8 cellular contexts compared by ENCODE assay signal in genomic region chr22:46758867-46759290, GRCh38. TPM values are rescaled to one million over a fixed set of nuclear protein-coding genes. Genes with fewer than 3 reads are reported as not detected.
DNase-seq lines count a peak whose midpoint lies in the region; ATAC-seq and TF ChIP-seq lines count a peak whose summit lies in the region.

No MANE protein-coding gene starts in this region.

- TF ChIP-seq CTCF in RWPE1 (conservative IDR thresholded peaks at IDR 0.05; ENCODE audit: low read depth) (0 out of 2 replicates have a peak, but pooled peaks have one; percentile 24), brain (conservative IDR thresholded peaks at IDR 0.05) (peak; percentile 50 to 68)

- peaks cover 5% of the 10 kb centered on the region for H3K36me3 Mint-ChIP-seq in CD4-positive, CD25-positive, alpha-beta regulatory T cell
- peaks cover 4% of the 10 kb centered on the region for H3K36me3 Mint-ChIP-seq in brain

- POLR2A ChIA-PET in RWPE1 (lab: Yijun Ruan, JAX; ENCODE audit: low non-redundant PET): no interaction called here

- in situ Hi-C loops in HAP-1 (cut with MboI; ENCODE audit: low sequenced_read_pairs): no loop called here

- H3K4me1 Mint-ChIP-seq in CD4-positive, CD25-positive, alpha-beta regulatory T cell: peaks cover 7 to 52% (median 30%) of the 10 kb centered on the region in 4 donors
- peaks cover 51% of the 10 kb centered on the region for H3K4me1 Mint-ChIP-seq in brain

- intact Hi-C loops in left colon (cut with DNase I, micrococcal nuclease): no loop called here

- no peak overlapping the region for H3K27ac ChIP-seq in CD4-positive, CD25-positive, alpha-beta regulatory T cell (ENCODE audit: insufficient read depth, low read length, poor library complexity, severe bottlenecking)
- H3K27ac ChIP-seq in RWPE1: no peak overlapping the region

- peaks cover 0 to 11% of the 10 kb centered on the region in 2 experiments for H3K9me3 ChIP-seq in CD4-positive, CD25-positive, alpha-beta regulatory T cell (ENCODE audit: control insufficient read depth in 2 of 2, low read length in 2 of 2)
- peaks cover 17% of the 10 kb centered on the region for H3K9me3 ChIP-seq in HAP-1

- H3K4me3 ChIP-seq in CD4-positive, CD25-positive, alpha-beta regulatory T cell (ENCODE audit: low read depth, low read length): no peak overlapping the region
- no peak overlapping the region for H3K4me3 ChIP-seq in HAP-1

- H3K27me3 ChIP-seq in CD4-positive, CD25-positive, alpha-beta regulatory T cell (ENCODE audit: control insufficient read depth, insufficient read depth, low read length): no peaks in the 10 kb centered on the region
- H3K27me3 ChIP-seq in HAP-1 (ENCODE audit: low read depth): no peaks in the 10 kb centered on the region

- ATAC-seq in CD4-positive, CD25-positive, alpha-beta regulatory T cell (ENCODE audit: low read depth in 2 of 2): no peak
- peak; percentile 54 for ATAC-seq in left colon
- ATAC-seq in stimulated activated naive CD8-positive, alpha-beta T cell treated with anti-CD3 and anti-CD28 coated beads, Interleukin-15, Interleukin-2, amounts not matched to agents 100 U/mL and 50 U/mL, for 24 hours: no peak
- ATAC-seq in GM21390 (IDR thresholded peaks at IDR 0.05; ENCODE audit: unreplicated experiment): no peak

- H3K36me3 ChIP-seq in CD4-positive, CD25-positive, alpha-beta regulatory T cell (ENCODE audit: control insufficient read depth, insufficient read depth, low read length): no peaks in the 10 kb centered on the region
- H3K36me3 ChIP-seq in HAP-1 (replicated peaks): no peaks in the 10 kb centered on the region

- peak overlapping the region; percentile 2 to 85 (median 54) for H3K27ac Mint-ChIP-seq in CD4-positive, CD25-positive, alpha-beta regulatory T cell
- peak overlapping the region; percentile 6 to 91 (median 53) for H3K27ac Mint-ChIP-seq in brain

- H3K4me1 ChIP-seq in CD4-positive, CD25-positive, alpha-beta regulatory T cell (ENCODE audit: control insufficient read depth, insufficient read depth, low read length, poor library complexity, severe bottlenecking): peaks cover 31% of the 10 kb centered on the region
- no peaks in the 10 kb centered on the region; the same call in none of the 2 replicates for H3K4me1 ChIP-seq in HAP-1

- CTCF ChIA-PET in RWPE1 (lab: Yijun Ruan, JAX): interaction anchor here (0.6 to 1.3 kb wide), 5 partner anchors 18 to 195 kb away, joined by 3 to 5 read pairs (median 4); no protein-coding TSS in a partner anchor

- H3K4me3 Mint-ChIP-seq in CD4-positive, CD25-positive, alpha-beta regulatory T cell: peak overlapping the region in 3 of 4 donors; percentile 35 to 86 (median 62)
- peak overlapping the region in 4 of 5 experiments; percentile 32 to 89 (median 66) for H3K4me3 Mint-ChIP-seq in brain

- H3K9me3 Mint-ChIP-seq in CD4-positive, CD25-positive, alpha-beta regulatory T cell: peaks cover 0 to 5% (median 0%) of the 10 kb centered on the region in 7 donors
- peaks cover 3 to 14% (median 12%) of the 10 kb centered on the region in 5 experiments for H3K9me3 Mint-ChIP-seq in brain

- H3K27me3 Mint-ChIP-seq in CD4-positive, CD25-positive, alpha-beta regulatory T cell: no peaks in the 10 kb centered on the region
- peaks cover 13% of the 10 kb centered on the region for H3K27me3 Mint-ChIP-seq in brain

- DNase-seq in CD4-positive, CD25-positive, alpha-beta regulatory T cell: peak in 2 of 3 donors; percentile 43 to 73
- DNase-seq in HAP-1 (ENCODE audit: low spot score in 2 of 2): peak; percentile 50 to 70
- DNase-seq in RWPE1 (ENCODE audit: low spot score): no peak
- DNase-seq in left colon: peak in 1 of 2 donors; percentile 77
- peak; percentile 62 for DNase-seq in stimulated activated naive CD8-positive, alpha-beta T cell treated with anti-CD3 and anti-CD28 coated beads, Interleukin-15, Interleukin-2, amounts not matched to agents 100 U/mL and 50 U/mL, for 24 hours
- no peak for DNase-seq in amniotic stem cell (lab: John Stamatoyannopoulos, UW)

RNA-seq across cellular contexts. Expression of gene TBC1D22A, which starts 3.6 kb away (rescaled TPM):
- total RNA-seq in CD4-positive, CD25-positive, alpha-beta regulatory T cell: 42.5 TPM
- 10 to 100 TPM; 19.8 to 34.0 (median 23.0) TPM for polyA plus RNA-seq in CD4-positive, CD25-positive, alpha-beta regulatory T cell
- 20.6 TPM for polyA plus RNA-seq in brain (ENCODE audit: insufficient read depth, low read depth, low replicate concordance)
- 10 to 100 TPM; 40.7 to 45.2 TPM for total RNA-seq in left colon

RNA-seq across cellular contexts. Expression of gene CERK, which starts 20.8 kb away (rescaled TPM):
- 105 TPM for total RNA-seq in CD4-positive, CD25-positive, alpha-beta regulatory T cell
- polyA plus RNA-seq in CD4-positive, CD25-positive, alpha-beta regulatory T cell: 10 to 100 TPM; 75.5 to 94.3 (median 81.5) TPM
- polyA plus RNA-seq in brain (ENCODE audit: insufficient read depth, low read depth, low replicate concordance): 78.9 TPM
- 10 to 100 TPM; 35.4 to 39.9 TPM for total RNA-seq in left colon

Comparison
In these comparisons a context has a peak if more than half of its experiments do, and no peak if none do; other contexts are left out.
1. DNase-seq: peak in CD4-positive, CD25-positive, alpha-beta regulatory T cell (2 of 3), HAP-1 (2 of 2) and stimulated activated naive CD8-positive, alpha-beta T cell treated with anti-CD3 and anti-CD28 coated beads, Interleukin-15, Interleukin-2, amounts not matched to agents 100 U/mL and 50 U/mL, for 24 hours (single experiment); none in RWPE1 (single experiment) and amniotic stem cell (single experiment).